22 cellular contexts compared by ENCODE assay signal in the genomic region with DNA sequence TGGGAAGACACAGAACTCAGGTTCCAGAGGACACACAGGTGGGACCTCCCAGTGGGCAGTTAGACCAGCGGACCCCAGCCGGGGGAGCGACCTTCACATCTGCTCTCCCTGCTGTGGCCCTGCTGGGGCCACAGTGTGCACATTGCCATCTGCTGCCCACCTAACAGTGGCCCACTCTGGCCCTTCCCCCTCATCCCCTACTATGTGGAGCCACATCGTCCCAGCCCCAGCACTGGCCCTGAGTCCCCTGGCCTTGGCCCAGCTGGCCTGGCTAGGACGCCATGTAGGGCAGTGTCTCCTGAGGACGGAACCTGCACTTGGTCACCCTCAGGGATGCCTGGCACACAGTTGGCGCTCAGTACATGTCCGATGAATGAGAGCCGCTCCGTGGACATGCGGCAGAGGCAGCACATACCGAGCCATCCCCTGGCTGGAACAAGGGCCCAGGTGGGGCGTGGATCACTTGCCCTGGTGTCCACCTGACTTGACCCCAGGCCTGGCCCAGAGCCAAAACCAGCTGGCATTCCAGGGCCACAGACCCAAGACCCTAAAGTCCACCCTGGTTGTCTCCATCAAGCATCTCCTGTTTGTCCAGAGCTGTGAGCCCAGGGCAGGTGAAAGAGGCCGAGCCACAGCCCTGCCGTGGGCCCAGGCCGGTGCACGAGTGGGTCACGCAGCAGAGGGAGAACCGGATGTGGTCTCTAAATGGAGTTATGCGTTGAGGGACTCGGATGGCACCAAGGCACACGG.
A peak's percentile ranks its signal among the peaks of the same experiment; 100 is the strongest.
DNase-seq lines count a peak whose midpoint lies in the region; ATAC-seq and TF ChIP-seq lines count a peak whose summit lies in the region.
"Had no signal": no experiment of that assay in that cellular context is flagged by ENCODE, and none has a peak within 500 bp of the region (broad histone marks: within the 10 kb centered on the region; RNA-seq: fewer than 3 reads in every experiment).

No MANE protein-coding gene starts in this region.

- no peak overlapping the region for H3K9ac ChIP-seq in PC-3 (ENCODE audit: low read length)
- H3K9ac ChIP-seq: KMS-11 had no signal

- no peaks in the 10 kb centered on the region for H3K9me3 Mint-ChIP-seq in WTC11
- H3K9me3 Mint-ChIP-seq: activated CD4-positive, alpha-beta T cell treated with anti-CD3 and anti-CD28 coated beads, Interleukin-2, amount 10 ng/mL, durations not matched to agents 24 days and 14 days; CD8-positive, alpha-beta T cell; mesothelial cell of epicardium had no signal

- peaks cover 14% of the 10 kb centered on the region for H3K4me1 ChIP-seq in lower lobe of right lung
- H3K4me1 ChIP-seq in transverse colon = peaks cover 0 to 18% (median 9%) of the 10 kb centered on the region in 4 donors
- peaks cover 38% of the 10 kb centered on the region for H3K4me1 ChIP-seq in PC-3 (ENCODE audit: insufficient read depth, low read length)

- no peak overlapping the region for H3K27ac Mint-ChIP-seq in WTC11
- H3K27ac Mint-ChIP-seq: activated CD4-positive, alpha-beta T cell treated with anti-CD3 and anti-CD28 coated beads, Interleukin-2, amount 10 ng/mL, durations not matched to agents 24 days and 14 days; activated naive CD8-positive, alpha-beta T cell; CD8-positive, alpha-beta T cell; mesothelial cell of epicardium had no signal

- no peak overlapping the region for H3K4me2 ChIP-seq in PC-3 (ENCODE audit: low read length)
- H3K4me2 ChIP-seq: KMS-11 had no signal

- H3K27me3 Mint-ChIP-seq in WTC11 (ENCODE audit: low read depth) = peaks cover 18% of the 10 kb centered on the region

- no peaks in the 10 kb centered on the region for H3K4me1 Mint-ChIP-seq in WTC11
- H3K4me1 Mint-ChIP-seq: activated CD4-positive, alpha-beta T cell treated with anti-CD3 and anti-CD28 coated beads, Interleukin-2, amount 10 ng/mL, durations not matched to agents 24 days and 14 days had no signal

- no peak overlapping the region for H2AFZ ChIP-seq in PC-3 (ENCODE audit: low read length)

- no peak overlapping the region for H3K27ac ChIP-seq in lower lobe of right lung
- H3K27ac ChIP-seq in transverse colon = no peak overlapping the region
- H3K27ac ChIP-seq in PC-3 (ENCODE audit: low read length) = no peak overlapping the region
- H3K27ac ChIP-seq: KMS-11, testis had no signal

- WGBS in transverse colon (ENCODE audit: low coverage in 1 of 2), 2 donors = 72% methylated on average over 22 of the region's 22 CpGs; no CpG with 5 or more reads in 1 of the 2 donors

- no peak for TF ChIP-seq CTCF in WTC11 (IDR thresholded peaks at IDR 0.05)
- TF ChIP-seq CTCF in lower lobe of right lung (IDR thresholded peaks at IDR 0.05) = no peak
- no peak for TF ChIP-seq CTCF in transverse colon (IDR thresholded peaks at IDR 0.05)
- TF ChIP-seq CTCF in PC-3 (conservative IDR thresholded peaks at IDR 0.05; ENCODE audit: low read depth, low read length) = no peak

- intact Hi-C loops in cardiac septum (cut with DNase I) = loop anchor here (10.0 kb wide), 2 partner anchors 202 to 228 kb away; no protein-coding TSS in a partner anchor
- intact Hi-C loops in left cardiac atrium (cut with DNase I) = no loop called here
- intact Hi-C loops in lower lobe of right lung (cut with DNase I) = no loop called here
- intact Hi-C loops in transverse colon (cut with DNase I; ENCODE audit: low total_unique reads) = no loop called here
- intact Hi-C loops in PC-3 (cut with micrococcal nuclease) = loop anchor here (10.0 kb wide), 1 partner anchor 102 kb away; no protein-coding TSS in a partner anchor

- CTCF ChIA-PET in WTC11 (lab: Charles Lee) = interaction anchor here (0.5 to 12.0 kb wide), 18 partner anchors 12 to 284 kb away, joined by 3 to 74 read pairs (median 4); no protein-coding TSS in a partner anchor
- CTCF ChIA-PET in PC-3 (lab: Charles Lee) = no interaction called here

- H3K9me2 ChIP-seq in PC-3 (replicated peaks; ENCODE audit: low read length) = no peaks in the 10 kb centered on the region

- DNase-seq in cardiac septum (ENCODE audit: low spot score) (peak; percentile 63), left cardiac atrium (no peak), WTC11 (ENCODE audit: low spot score) (peak; percentile 7), lower lobe of right lung (peak; percentile 39), transverse colon (peak; percentile 5), PC-3 (no peak), SIG-M5 (lab: John Stamatoyannopoulos, UW) (no peak)
- no peak for DNase-seq in stimulated activated CD4-positive, alpha-beta T cell treated with anti-CD3 and anti-CD28 coated beads, Interleukin-4, amount 100 ng/mL, for 24 hours
- DNase-seq: activated CD8-positive, alpha-beta memory T cell treated with anti-CD3 and anti-CD28 coated beads, Interleukin-2, amount 50 U/mL, for 48 hours; CD8-positive, alpha-beta T cell; cortex of kidney; DMS53; MV-4-11; NCI-H187 treated with DMSO at 0.1 percent for 48 hours; NCI-H345; retina had no signal

- H3K9me3 ChIP-seq in lower lobe of right lung = no peaks in the 10 kb centered on the region
- no peaks in the 10 kb centered on the region for H3K9me3 ChIP-seq in transverse colon
- H3K9me3 ChIP-seq in PC-3 (ENCODE audit: low read length) = no peaks in the 10 kb centered on the region
- H3K9me3 ChIP-seq: testis had no signal

- H3K27me3 ChIP-seq in lower lobe of right lung (ENCODE audit: low read depth) (peaks cover 32% of the 10 kb centered on the region), transverse colon (peaks cover 37% of the 10 kb centered on the region), PC-3 (ENCODE audit: low read length) (no peaks in the 10 kb centered on the region)
- H3K27me3 ChIP-seq: testis had no signal

- BruUV-seq in PC-3 (replicated peaks; lab: Mats Ljungman, UMichigan) = no TSS peak

- ATAC-seq in left cardiac atrium (no peak), WTC11 (no peak), lower lobe of right lung (no peak), PC-3 (no peak)
- ATAC-seq: CD8-positive, alpha-beta T cell had no signal

- TF ChIP-seq POLR2A in transverse colon (IDR thresholded peaks at IDR 0.05) = no peak

- no peak overlapping the region for H3K4me3 ChIP-seq in lower lobe of right lung
- H3K4me3 ChIP-seq in transverse colon = no peak overlapping the region
- H3K4me3 ChIP-seq in PC-3 (ENCODE audit: low read length) = no peak overlapping the region
- H3K4me3 ChIP-seq: testis had no signal

- no peak overlapping the region for H3K4me3 Mint-ChIP-seq in WTC11
- H3K4me3 Mint-ChIP-seq: activated CD4-positive, alpha-beta T cell treated with anti-CD3 and anti-CD28 coated beads, Interleukin-2, amount 10 ng/mL, durations not matched to agents 24 days and 14 days; activated naive CD8-positive, alpha-beta T cell; brain; CD8-positive, alpha-beta T cell; mesothelial cell of epicardium had no signal

- H3K79me2 ChIP-seq in PC-3 (ENCODE audit: low read length) = no peaks in the 10 kb centered on the region

- H3F3A ChIP-seq in PC-3 (ENCODE audit: low read length, unreplicated experiment) = peaks cover 3% of the 10 kb centered on the region

- H4K20me1 ChIP-seq in PC-3 (ENCODE audit: low read length) = no peaks in the 10 kb centered on the region

- TF ChIP-seq EP300 in transverse colon (IDR thresholded peaks at IDR 0.05; ENCODE audit: low read depth) = no peak

- H3K36me3 Mint-ChIP-seq in WTC11 = no peaks in the 10 kb centered on the region
- H3K36me3 Mint-ChIP-seq: activated naive CD8-positive, alpha-beta T cell; brain; CD8-positive, alpha-beta T cell; mesothelial cell of epicardium had no signal

- POLR2A ChIA-PET in WTC11 (lab: Charles Lee) (no interaction called here), PC-3 (lab: Charles Lee; ENCODE audit: unreplicated experiment) (no interaction called here)

- in situ Hi-C loops in transverse colon (cut with MboI; ENCODE audit: low pct_ligation_motif_present in 1 of 4, low pct_unique_long_range_greater_than_20kb in 1 of 4, low sequenced_read_pairs in 3 of 4) = loop anchor here in 2 of 4 donors (5.0 kb wide), 2 partner anchors 280 to 285 kb away; no protein-coding TSS in a partner anchor

- H3K36me3 ChIP-seq in lower lobe of right lung (no peaks in the 10 kb centered on the region), transverse colon (no peaks in the 10 kb centered on the region), PC-3 (ENCODE audit: low read depth, low read length) (no peaks in the 10 kb centered on the region)

TF ChIP-seq in WTC11, 78 proteins besides CTCF, POLR2A, EP300 and RAD21 (continues in another document):
- TF ChIP-seq OVOL2 (CRISPR knock-in tag; IDR thresholded peaks at IDR 0.05; ENCODE audit: borderline replicate concordance) (no peak), JAZF1 (CRISPR knock-in tag; IDR thresholded peaks at IDR 0.05) (no peak), ZNF671 (CRISPR knock-in tag; IDR thresholded peaks at IDR 0.05) (no peak), HMGXB4 (CRISPR knock-in tag; IDR thresholded peaks at IDR 0.05) (no peak)

Comparison
In these comparisons a context has a peak if more than half of its experiments do, and no peak if none do; other contexts are left out.
1. DNase-seq: peak in cardiac septum (single experiment), WTC11 (single experiment), lower lobe of right lung (single experiment) and transverse colon (single experiment); none in left cardiac atrium (single experiment), PC-3 (single experiment), stimulated activated CD4-positive, alpha-beta T cell treated with anti-CD3 and anti-CD28 coated beads, Interleukin-4, amount 100 ng/mL, for 24 hours (single experiment) and SIG-M5 (single experiment).
2. intact Hi-C loops: an anchor here in cardiac septum (10.0 kb wide) and PC-3 (10.0 kb wide); none called in left cardiac atrium, lower lobe of right lung and transverse colon.